28 cellular contexts compared by ENCODE assay signal in the genomic region with DNA sequence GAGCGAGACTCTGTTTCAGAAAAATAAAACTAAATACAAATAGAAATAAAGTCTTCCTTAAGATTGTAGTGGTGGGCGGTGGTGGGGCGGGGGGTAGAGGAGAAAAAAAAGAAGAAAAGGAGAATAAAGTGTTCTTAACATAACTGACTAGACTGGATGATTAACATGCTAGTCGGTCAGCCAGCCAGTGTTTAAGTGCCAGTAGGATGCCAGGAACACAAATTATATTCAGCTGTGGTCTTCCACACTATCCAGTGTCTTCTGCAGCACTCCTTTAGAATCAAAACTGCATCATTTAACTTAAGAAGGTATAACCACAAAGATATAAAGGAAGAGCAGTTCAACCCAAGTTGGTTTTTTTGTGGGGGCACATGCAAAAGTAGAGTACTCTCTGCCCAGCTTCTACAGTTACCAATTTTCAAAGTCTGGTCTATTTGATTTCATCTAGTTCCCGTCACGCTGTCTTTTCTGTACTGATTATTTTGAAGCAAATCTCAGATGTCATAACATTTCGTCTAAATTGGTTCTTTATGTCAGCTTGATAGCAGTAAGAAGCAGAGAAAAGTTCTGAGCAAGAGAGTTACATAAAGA.
"Had no signal": no experiment of that assay in that cellular context is flagged by ENCODE, and none has a peak within 500 bp of the region (broad histone marks: within the 10 kb centered on the region; RNA-seq: fewer than 3 reads in every experiment).

No MANE protein-coding gene starts in this region.

- H3K4me3 ChIP-seq: esophagus squamous epithelium, heart right ventricle, ovary, skin epidermis, stomach, thyroid gland, upper lobe of left lung, vagina had no signal

- H3K9me3 Mint-ChIP-seq: activated CD4-positive, alpha-beta memory T cell treated with anti-CD3 and anti-CD28 coated beads, Interleukin-2, amount 10 ng/mL, durations not matched to agents 7 days and 5 days; activated naive CD4-positive, alpha-beta T cell treated with anti-CD3 and anti-CD28 coated beads for 36 hours; central memory CD8-positive, alpha-beta T cell; mesothelial cell of epicardium; naive B cell; T-helper 1 cell treated with Interleukin-12 subunit alpha and Interleukin-12 subunit beta and Interleukin-4 antibody, amounts not matched to agents 30 μg/mL and 1 μg/mL, for 36 hours had no signal

- H3K9me3 ChIP-seq: esophagus squamous epithelium, heart right ventricle, ovary, stomach, thyroid gland, upper lobe of left lung, vagina had no signal

- H3K27ac ChIP-seq: epithelial cell of prostate, esophagus squamous epithelium, heart right ventricle, ovary, skin epidermis, stomach, thyroid gland, upper lobe of left lung, vagina, VCaP had no signal

- H3K4me1 Mint-ChIP-seq: mesothelial cell of epicardium had no signal

- H3K36me3 ChIP-seq: ovary had no signal

- H3K4me3 Mint-ChIP-seq: activated CD4-positive, alpha-beta memory T cell treated with anti-CD3 and anti-CD28 coated beads, Interleukin-2, amount 10 ng/mL, durations not matched to agents 7 days and 5 days; activated CD8-positive, alpha-beta memory T cell treated with anti-CD3 and anti-CD28 coated beads, Interleukin-2, amount 10 ng/mL, durations not matched to agents 7 days and 5 days; activated naive CD4-positive, alpha-beta T cell treated with anti-CD3 and anti-CD28 coated beads for 36 hours; central memory CD8-positive, alpha-beta T cell; mesothelial cell of epicardium; naive B cell; T-helper 1 cell treated with Interleukin-12 subunit alpha and Interleukin-12 subunit beta and Interleukin-4 antibody, amounts not matched to agents 30 μg/mL and 1 μg/mL, for 36 hours had no signal

- H3K27ac Mint-ChIP-seq: activated CD4-positive, alpha-beta memory T cell treated with anti-CD3 and anti-CD28 coated beads, Interleukin-2, amount 10 ng/mL, durations not matched to agents 7 days and 5 days; activated CD8-positive, alpha-beta memory T cell treated with anti-CD3 and anti-CD28 coated beads, Interleukin-2, amount 10 ng/mL, durations not matched to agents 7 days and 5 days; activated naive CD4-positive, alpha-beta T cell treated with anti-CD3 and anti-CD28 coated beads for 36 hours; mesothelial cell of epicardium; progenitor cell of endocrine pancreas; T-helper 1 cell treated with Interleukin-12 subunit alpha and Interleukin-12 subunit beta and Interleukin-4 antibody, amounts not matched to agents 30 μg/mL and 1 μg/mL, for 36 hours had no signal

- DNase-seq: activated CD4-positive, alpha-beta memory T cell treated with anti-CD3 and anti-CD28 coated beads, Interleukin-2, amount 10 ng/mL, durations not matched to agents 7 days and 5 days; activated CD4-positive, alpha-beta T cell treated with anti-CD3 and anti-CD28 coated beads for 4 hours; activated CD8-positive, alpha-beta memory T cell treated with anti-CD3 and anti-CD28 coated beads, Interleukin-2, amount 10 ng/mL, durations not matched to agents 7 days and 5 days; activated effector memory CD4-positive, alpha-beta T cell treated with anti-CD3 and anti-CD28 coated beads, Interleukin-2, amount 50 U/mL, for 16 hours; activated naive CD4-positive, alpha-beta T cell treated with anti-CD3 and anti-CD28 coated beads for 36 hours; dermis blood vessel endothelial cell; effector CD4-positive, alpha-beta T cell; esophagus squamous epithelium; heart right ventricle; naive B cell; ovary; retina; stimulated activated CD4-positive, alpha-beta T cell treated with anti-CD3 and anti-CD28 coated beads, Interleukin-12 subunit alpha, Interleukin-12 subunit beta, amount 100 ng/mL, for 4 hours; stimulated activated CD4-positive, alpha-beta T cell treated with anti-CD3 and anti-CD28 coated beads, Interleukin-4, amount 100 ng/mL, for 1 hour; stomach; SW 1271; T-helper 9 cell; thyroid gland; upper lobe of left lung had no signal

- H3K4me1 ChIP-seq: esophagus squamous epithelium, stomach, thyroid gland, vagina had no signal

- H3K27me3 Mint-ChIP-seq: activated CD4-positive, alpha-beta memory T cell treated with anti-CD3 and anti-CD28 coated beads, Interleukin-2, amount 10 ng/mL, durations not matched to agents 7 days and 5 days; activated CD8-positive, alpha-beta memory T cell treated with anti-CD3 and anti-CD28 coated beads, Interleukin-2, amount 10 ng/mL, durations not matched to agents 7 days and 5 days; central memory CD8-positive, alpha-beta T cell; naive B cell; progenitor cell of endocrine pancreas had no signal

- H3K27me3 ChIP-seq: esophagus squamous epithelium, heart right ventricle, ovary, stomach, thyroid gland, upper lobe of left lung, vagina had no signal

- ATAC-seq: activated CD8-positive, alpha-beta memory T cell treated with anti-CD3 and anti-CD28 coated beads, Interleukin-2, amount 10 ng/mL, durations not matched to agents 7 days and 5 days; heart right ventricle; sciatic nerve had no signal
